Comparison of ENCODE assay signal across 1 cellular context in the genomic region with DNA sequence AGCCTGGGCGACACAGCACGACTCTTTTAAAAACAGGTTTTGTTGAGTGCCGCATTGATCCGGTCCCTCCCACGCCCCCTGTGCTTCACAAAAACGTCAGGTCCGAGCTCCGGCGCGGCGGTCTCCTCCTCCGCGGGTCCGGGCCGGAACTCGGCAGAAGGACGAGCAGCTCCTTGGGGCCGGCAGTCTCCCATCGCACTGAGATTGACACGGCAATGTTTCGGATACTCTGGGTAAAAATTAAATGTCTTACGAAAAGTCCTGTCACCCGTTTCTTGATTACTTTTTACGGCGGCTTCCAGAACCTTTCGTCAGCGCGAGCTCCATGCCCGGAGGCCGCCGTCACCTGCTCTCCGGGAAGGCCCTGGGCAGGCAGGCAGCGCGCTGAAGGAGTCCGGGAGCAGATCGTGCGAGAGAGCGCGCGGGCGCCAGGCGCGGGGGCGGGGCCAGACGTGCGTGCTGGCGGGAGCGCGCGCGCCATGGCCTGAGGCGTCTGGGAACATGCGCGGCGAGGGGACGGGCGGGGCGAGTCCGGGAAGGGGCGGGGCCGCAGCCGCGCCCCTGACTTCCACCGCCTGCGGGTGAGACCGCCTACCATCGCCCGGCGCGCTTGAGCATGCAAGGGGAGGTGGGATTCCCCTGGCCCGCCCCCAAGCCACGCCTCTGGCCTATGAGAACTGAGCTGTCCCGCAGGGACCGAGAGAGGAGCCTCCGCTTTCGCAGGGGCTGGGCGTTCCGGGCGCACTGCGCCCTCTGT.
TF ChIP-seq lines count a peak whose summit lies in the region.

No MANE protein-coding gene starts in this region.

TF ChIP-seq in H1, 55 proteins besides CTCF, POLR2A, EP300 and RAD21 (continued from another document):
- TF ChIP-seq, protein P1, sequence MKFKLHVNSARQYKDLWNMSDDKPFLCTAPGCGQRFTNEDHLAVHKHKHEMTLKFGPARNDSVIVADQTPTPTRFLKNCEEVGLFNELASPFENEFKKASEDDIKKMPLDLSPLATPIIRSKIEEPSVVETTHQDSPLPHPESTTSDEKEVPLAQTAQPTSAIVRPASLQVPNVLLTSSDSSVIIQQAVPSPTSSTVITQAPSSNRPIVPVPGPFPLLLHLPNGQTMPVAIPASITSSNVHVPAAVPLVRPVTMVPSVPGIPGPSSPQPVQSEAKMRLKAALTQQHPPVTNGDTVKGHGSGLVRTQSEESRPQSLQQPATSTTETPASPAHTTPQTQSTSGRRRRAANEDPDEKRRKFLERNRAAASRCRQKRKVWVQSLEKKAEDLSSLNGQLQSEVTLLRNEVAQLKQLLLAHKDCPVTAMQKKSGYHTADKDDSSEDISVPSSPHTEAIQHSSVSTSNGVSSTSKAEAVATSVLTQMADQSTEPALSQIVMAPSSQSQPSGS (IDR thresholded peaks at IDR 0.05; ENCODE audit: low read length): peak; percentile 42
- no peak for TF ChIP-seq CHD2 (IDR thresholded peaks at IDR 0.05; ENCODE audit: low read length)
- no peak for TF ChIP-seq MAFK (IDR thresholded peaks at IDR 0.05; ENCODE audit: low read depth, low read length)
- TF ChIP-seq TCF12 (IDR thresholded peaks at IDR 0.05; ENCODE audit: low read depth, low read length): no peak
- TF ChIP-seq SAP30 (IDR thresholded peaks at IDR 0.05; ENCODE audit: insufficient read depth, insufficient replicate concordance, low read length): no peak
- no peak for TF ChIP-seq YY1 (IDR thresholded peaks at IDR 0.05; ENCODE audit: low read depth, low read length)
- TF ChIP-seq RFX5 (IDR thresholded peaks at IDR 0.05; ENCODE audit: borderline replicate concordance, low read depth, low read length): no peak
- no peak for TF ChIP-seq SIX5 (IDR thresholded peaks at IDR 0.05; ENCODE audit: low read depth, low read length)
- no peak for TF ChIP-seq POU5F1 (IDR thresholded peaks at IDR 0.05; ENCODE audit: low read depth, low read length)
- no peak for TF ChIP-seq CHD1 (IDR thresholded peaks at IDR 0.05; ENCODE audit: low read depth, low read length)
- TF ChIP-seq, protein P2, sequence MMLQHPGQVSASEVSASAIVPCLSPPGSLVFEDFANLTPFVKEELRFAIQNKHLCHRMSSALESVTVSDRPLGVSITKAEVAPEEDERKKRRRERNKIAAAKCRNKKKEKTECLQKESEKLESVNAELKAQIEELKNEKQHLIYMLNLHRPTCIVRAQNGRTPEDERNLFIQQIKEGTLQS (IDR thresholded peaks at IDR 0.05; ENCODE audit: insufficient read depth, low read depth, low read length): no peak
- no peak for TF ChIP-seq SRF (IDR thresholded peaks at IDR 0.05; ENCODE audit: low read depth, low read length)
- TF ChIP-seq SIRT6 (IDR thresholded peaks at IDR 0.05; ENCODE audit: low read length): no peak
- no peak for TF ChIP-seq CTBP2 (IDR thresholded peaks at IDR 0.05; ENCODE audit: borderline replicate concordance, insufficient read depth, insufficient read length, low read length)
- TF ChIP-seq CREB1 (IDR thresholded peaks at IDR 0.05): peak; percentile 65; the same call in 1 of the 2 replicates
- TF ChIP-seq NANOG (IDR thresholded peaks at IDR 0.05; ENCODE audit: insufficient read depth, low read depth, low read length, poor library complexity, severe bottlenecking): no peak
- no peak for TF ChIP-seq HDAC2 (IDR thresholded peaks at IDR 0.05; ENCODE audit: borderline replicate concordance in 1 of 2, low read depth in 2 of 2, low read length in 2 of 2)
- peak; percentile 34 for TF ChIP-seq NRF1 (IDR thresholded peaks at IDR 0.05; ENCODE audit: low read depth, low read length)
- TF ChIP-seq GABPA (IDR thresholded peaks at IDR 0.05; ENCODE audit: borderline replicate concordance, insufficient read depth, low read length): no peak
- peak; percentile 81; the same call in 1 of the 2 replicates for TF ChIP-seq SP1 (IDR thresholded peaks at IDR 0.05; ENCODE audit: low read depth, low read length)
- TF ChIP-seq BACH1 (IDR thresholded peaks at IDR 0.05; ENCODE audit: low read length): no peak
- no peak for TF ChIP-seq SP2 (IDR thresholded peaks at IDR 0.05; ENCODE audit: low read length)
- TF ChIP-seq CBX5 (IDR thresholded peaks at IDR 0.05; ENCODE audit: low read depth, low read length): no peak
- no peak; the same call in 1 of the 2 replicates for TF ChIP-seq POLR2AphosphoS5 (IDR thresholded peaks at IDR 0.05; ENCODE audit: low read depth, low read length)
- TF ChIP-seq KDM4A (IDR thresholded peaks at IDR 0.05; ENCODE audit: low read depth, low read length, severe bottlenecking): no peak
- TF ChIP-seq JUN (IDR thresholded peaks at IDR 0.05; ENCODE audit: low read depth, low read length): no peak
- TF ChIP-seq BRCA1 (IDR thresholded peaks at IDR 0.05; ENCODE audit: low read depth, low read length): peak; percentile 25; the same call in 1 of the 2 replicates
- no peak for TF ChIP-seq CEBPB (IDR thresholded peaks at IDR 0.05; ENCODE audit: low read depth, low read length)
- peak; percentile 63 for TF ChIP-seq TBP (IDR thresholded peaks at IDR 0.05; ENCODE audit: low read depth, low read length)
- TF ChIP-seq, protein P3, sequence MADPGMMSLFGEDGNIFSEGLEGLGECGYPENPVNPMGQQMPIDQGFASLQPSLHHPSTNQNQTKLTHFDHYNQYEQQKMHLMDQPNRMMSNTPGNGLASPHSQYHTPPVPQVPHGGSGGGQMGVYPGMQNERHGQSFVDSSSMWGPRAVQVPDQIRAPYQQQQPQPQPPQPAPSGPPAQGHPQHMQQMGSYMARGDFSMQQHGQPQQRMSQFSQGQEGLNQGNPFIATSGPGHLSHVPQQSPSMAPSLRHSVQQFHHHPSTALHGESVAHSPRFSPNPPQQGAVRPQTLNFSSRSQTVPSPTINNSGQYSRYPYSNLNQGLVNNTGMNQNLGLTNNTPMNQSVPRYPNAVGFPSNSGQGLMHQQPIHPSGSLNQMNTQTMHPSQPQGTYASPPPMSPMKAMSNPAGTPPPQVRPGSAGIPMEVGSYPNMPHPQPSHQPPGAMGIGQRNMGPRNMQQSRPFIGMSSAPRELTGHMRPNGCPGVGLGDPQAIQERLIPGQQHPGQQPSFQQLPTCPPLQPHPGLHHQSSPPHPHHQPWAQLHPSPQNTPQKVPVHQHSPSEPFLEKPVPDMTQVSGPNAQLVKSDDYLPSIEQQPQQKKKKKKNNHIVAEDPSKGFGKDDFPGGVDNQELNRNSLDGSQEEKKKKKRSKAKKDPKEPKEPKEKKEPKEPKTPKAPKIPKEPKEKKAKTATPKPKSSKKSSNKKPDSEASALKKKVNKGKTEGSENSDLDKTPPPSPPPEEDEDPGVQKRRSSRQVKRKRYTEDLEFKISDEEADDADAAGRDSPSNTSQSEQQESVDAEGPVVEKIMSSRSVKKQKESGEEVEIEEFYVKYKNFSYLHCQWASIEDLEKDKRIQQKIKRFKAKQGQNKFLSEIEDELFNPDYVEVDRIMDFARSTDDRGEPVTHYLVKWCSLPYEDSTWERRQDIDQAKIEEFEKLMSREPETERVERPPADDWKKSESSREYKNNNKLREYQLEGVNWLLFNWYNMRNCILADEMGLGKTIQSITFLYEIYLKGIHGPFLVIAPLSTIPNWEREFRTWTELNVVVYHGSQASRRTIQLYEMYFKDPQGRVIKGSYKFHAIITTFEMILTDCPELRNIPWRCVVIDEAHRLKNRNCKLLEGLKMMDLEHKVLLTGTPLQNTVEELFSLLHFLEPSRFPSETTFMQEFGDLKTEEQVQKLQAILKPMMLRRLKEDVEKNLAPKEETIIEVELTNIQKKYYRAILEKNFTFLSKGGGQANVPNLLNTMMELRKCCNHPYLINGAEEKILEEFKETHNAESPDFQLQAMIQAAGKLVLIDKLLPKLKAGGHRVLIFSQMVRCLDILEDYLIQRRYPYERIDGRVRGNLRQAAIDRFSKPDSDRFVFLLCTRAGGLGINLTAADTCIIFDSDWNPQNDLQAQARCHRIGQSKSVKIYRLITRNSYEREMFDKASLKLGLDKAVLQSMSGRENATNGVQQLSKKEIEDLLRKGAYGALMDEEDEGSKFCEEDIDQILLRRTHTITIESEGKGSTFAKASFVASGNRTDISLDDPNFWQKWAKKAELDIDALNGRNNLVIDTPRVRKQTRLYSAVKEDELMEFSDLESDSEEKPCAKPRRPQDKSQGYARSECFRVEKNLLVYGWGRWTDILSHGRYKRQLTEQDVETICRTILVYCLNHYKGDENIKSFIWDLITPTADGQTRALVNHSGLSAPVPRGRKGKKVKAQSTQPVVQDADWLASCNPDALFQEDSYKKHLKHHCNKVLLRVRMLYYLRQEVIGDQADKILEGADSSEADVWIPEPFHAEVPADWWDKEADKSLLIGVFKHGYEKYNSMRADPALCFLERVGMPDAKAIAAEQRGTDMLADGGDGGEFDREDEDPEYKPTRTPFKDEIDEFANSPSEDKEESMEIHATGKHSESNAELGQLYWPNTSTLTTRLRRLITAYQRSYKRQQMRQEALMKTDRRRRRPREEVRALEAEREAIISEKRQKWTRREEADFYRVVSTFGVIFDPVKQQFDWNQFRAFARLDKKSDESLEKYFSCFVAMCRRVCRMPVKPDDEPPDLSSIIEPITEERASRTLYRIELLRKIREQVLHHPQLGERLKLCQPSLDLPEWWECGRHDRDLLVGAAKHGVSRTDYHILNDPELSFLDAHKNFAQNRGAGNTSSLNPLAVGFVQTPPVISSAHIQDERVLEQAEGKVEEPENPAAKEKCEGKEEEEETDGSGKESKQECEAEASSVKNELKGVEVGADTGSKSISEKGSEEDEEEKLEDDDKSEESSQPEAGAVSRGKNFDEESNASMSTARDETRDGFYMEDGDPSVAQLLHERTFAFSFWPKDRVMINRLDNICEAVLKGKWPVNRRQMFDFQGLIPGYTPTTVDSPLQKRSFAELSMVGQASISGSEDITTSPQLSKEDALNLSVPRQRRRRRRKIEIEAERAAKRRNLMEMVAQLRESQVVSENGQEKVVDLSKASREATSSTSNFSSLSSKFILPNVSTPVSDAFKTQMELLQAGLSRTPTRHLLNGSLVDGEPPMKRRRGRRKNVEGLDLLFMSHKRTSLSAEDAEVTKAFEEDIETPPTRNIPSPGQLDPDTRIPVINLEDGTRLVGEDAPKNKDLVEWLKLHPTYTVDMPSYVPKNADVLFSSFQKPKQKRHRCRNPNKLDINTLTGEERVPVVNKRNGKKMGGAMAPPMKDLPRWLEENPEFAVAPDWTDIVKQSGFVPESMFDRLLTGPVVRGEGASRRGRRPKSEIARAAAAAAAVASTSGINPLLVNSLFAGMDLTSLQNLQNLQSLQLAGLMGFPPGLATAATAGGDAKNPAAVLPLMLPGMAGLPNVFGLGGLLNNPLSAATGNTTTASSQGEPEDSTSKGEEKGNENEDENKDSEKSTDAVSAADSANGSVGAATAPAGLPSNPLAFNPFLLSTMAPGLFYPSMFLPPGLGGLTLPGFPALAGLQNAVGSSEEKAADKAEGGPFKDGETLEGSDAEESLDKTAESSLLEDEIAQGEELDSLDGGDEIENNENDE (IDR thresholded peaks at IDR 0.05; ENCODE audit: insufficient replicate concordance, low read length): no peak
- TF ChIP-seq SP4 (IDR thresholded peaks at IDR 0.05; ENCODE audit: low read length): no peak
- TF ChIP-seq HDAC6 (IDR thresholded peaks at IDR 0.05; ENCODE audit: low read depth, low read length): no peak
- TF ChIP-seq, protein P4, sequence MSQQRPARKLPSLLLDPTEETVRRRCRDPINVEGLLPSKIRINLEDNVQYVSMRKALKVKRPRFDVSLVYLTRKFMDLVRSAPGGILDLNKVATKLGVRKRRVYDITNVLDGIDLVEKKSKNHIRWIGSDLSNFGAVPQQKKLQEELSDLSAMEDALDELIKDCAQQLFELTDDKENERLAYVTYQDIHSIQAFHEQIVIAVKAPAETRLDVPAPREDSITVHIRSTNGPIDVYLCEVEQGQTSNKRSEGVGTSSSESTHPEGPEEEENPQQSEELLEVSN (IDR thresholded peaks at IDR 0.05): peak; percentile 59; the same call in 1 of the 2 replicates
- peak; percentile 63; the same call in 1 of the 2 replicates for TF ChIP-seq RBBP5 (IDR thresholded peaks at IDR 0.05; ENCODE audit: borderline replicate concordance, low read depth, low read length)
- no peak; a peak in 1 of 4 replicates for TF ChIP-seq SIN3A (conservative IDR thresholded peaks at IDR 0.05 in 1 of 2, IDR thresholded peaks at IDR 0.05 in 1 of 2; ENCODE audit: low read depth in 1 of 2, low read length in 2 of 2)
- TF ChIP-seq ZNF274 (IDR thresholded peaks at IDR 0.05; ENCODE audit: borderline replicate concordance, extremely low read depth, low read length): no peak
- peak; percentile 2; the same call in 1 of the 2 replicates for TF ChIP-seq USF2 (IDR thresholded peaks at IDR 0.05; ENCODE audit: low read length)
- TF ChIP-seq ASH2L (IDR thresholded peaks at IDR 0.05; ENCODE audit: low read length): peak; percentile 92
- no peak for TF ChIP-seq SUZ12 (IDR thresholded peaks at IDR 0.05; ENCODE audit: low read length)
- TF ChIP-seq CBX8 (IDR thresholded peaks at IDR 0.05; ENCODE audit: borderline replicate concordance, low read depth, low read length): no peak
- no peak for TF ChIP-seq TAF7 (optimal IDR thresholded peaks at IDR 0.05; ENCODE audit: borderline replicate concordance, low read depth, low read length)
- 0 out of 2 replicates have a peak, but pooled peaks have one; percentile 43 for TF ChIP-seq JUND (IDR thresholded peaks at IDR 0.05; ENCODE audit: low read length)
- no peak for TF ChIP-seq KDM5A (IDR thresholded peaks at IDR 0.05; ENCODE audit: low read length)
- no peak for TF ChIP-seq RNF2 (IDR thresholded peaks at IDR 0.05; ENCODE audit: borderline replicate concordance, low read depth, low read length, missing control alignments, poor library complexity, severe bottlenecking)
- peak; percentile 71 for TF ChIP-seq TAF1 (IDR thresholded peaks at IDR 0.05; ENCODE audit: low read depth, low read length)
- TF ChIP-seq, protein P5, sequence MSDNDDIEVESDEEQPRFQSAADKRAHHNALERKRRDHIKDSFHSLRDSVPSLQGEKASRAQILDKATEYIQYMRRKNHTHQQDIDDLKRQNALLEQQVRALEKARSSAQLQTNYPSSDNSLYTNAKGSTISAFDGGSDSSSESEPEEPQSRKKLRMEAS (IDR thresholded peaks at IDR 0.05): peak; percentile 68; the same call in 1 of the 2 replicates
- TF ChIP-seq KDM1A (IDR thresholded peaks at IDR 0.05; ENCODE audit: borderline replicate concordance, low read length): no peak
